Comparison of ENCODE assay signal across 8 cellular contexts in genomic region chr18:12703096-12703567, GRCh38. TPM values are rescaled to one million over a fixed set of nuclear protein-coding genes. Genes with fewer than 3 reads are reported as not detected.
DNase-seq lines count a peak whose midpoint lies in the region; ATAC-seq and TF ChIP-seq lines count a peak whose summit lies in the region.

No MANE protein-coding gene starts in this region.

- peaks cover 2% of the 10 kb centered on the region for H3K36me3 ChIP-seq in BJ (ENCODE audit: control insufficient read depth, insufficient read depth, low read length)
- H3K36me3 ChIP-seq in GM23338 (ENCODE audit: insufficient read depth) = peaks cover 27% of the 10 kb centered on the region

- intact Hi-C loops in activated CD8-positive, alpha-beta T cell treated with anti-CD3 and anti-CD28 coated beads for 36 hours (cut with micrococcal nuclease) = no loop called here

- peak overlapping the region; percentile 98 for H3K4me3 ChIP-seq in BJ (ENCODE audit: low read depth, low read length)
- H3K4me3 ChIP-seq in GM23338 = peak overlapping the region; percentile 81
- peak overlapping the region; percentile 80 for H3K4me3 ChIP-seq in iPS-18c (ENCODE audit: insufficient read depth, low read depth, low read length)

- POLR2A ChIA-PET in BJ (lab: Charles Lee) = no interaction called here
- POLR2A ChIA-PET in activated CD8-positive, alpha-beta T cell treated with anti-CD3 and anti-CD28 coated beads for 36 hours (lab: Charles Lee) = interaction anchor here (0.6 to 3.4 kb wide), 13 partner anchors 11 to 326 kb away, joined by 3 to 25 read pairs (median 3); partner anchors contain the start of genes AFG3L2, CEP192 and PTPN2

- H3K27me3 ChIP-seq in BJ (ENCODE audit: control insufficient read depth, insufficient read depth, low read length) (no peaks in the 10 kb centered on the region), GM23338 (ENCODE audit: insufficient read depth) (no peaks in the 10 kb centered on the region)

- ATAC-seq in GM23338 = no peak
- ATAC-seq in activated CD8-positive, alpha-beta T cell treated with anti-CD3 and anti-CD28 coated beads for 36 hours = peak; percentile 46

- H3K36me3 Mint-ChIP-seq in GM23338 (ENCODE audit: low read depth) = peaks cover 40% of the 10 kb centered on the region
- peaks cover 29% of the 10 kb centered on the region for H3K36me3 Mint-ChIP-seq in activated CD8-positive, alpha-beta T cell treated with anti-CD3 and anti-CD28 coated beads for 36 hours (ENCODE audit: low read depth)

- H3K4me3 Mint-ChIP-seq in GM23338 = peak overlapping the region; percentile 95
- peak overlapping the region; percentile 89 for H3K4me3 Mint-ChIP-seq in activated CD8-positive, alpha-beta T cell treated with anti-CD3 and anti-CD28 coated beads for 36 hours

- H3K27ac Mint-ChIP-seq in GM23338 = peak overlapping the region; percentile 100
- peak overlapping the region; percentile 99 for H3K27ac Mint-ChIP-seq in activated CD8-positive, alpha-beta T cell treated with anti-CD3 and anti-CD28 coated beads for 36 hours

- no peaks in the 10 kb centered on the region for H3K9me3 ChIP-seq in iPS-18c (ENCODE audit: control insufficient read depth, insufficient read depth, low read length)

- TF ChIP-seq CTCF in BJ (IDR thresholded peaks at IDR 0.05; ENCODE audit: insufficient read depth, low read depth, low read length) (no peak), GM23338 (conservative IDR thresholded peaks at IDR 0.05; ENCODE audit: low read depth in 2 of 2) (no peak)
- no peak for TF ChIP-seq CTCF in activated CD8-positive, alpha-beta T cell treated with anti-CD3 and anti-CD28 coated beads for 36 hours (IDR thresholded peaks at IDR 0.05)

- H3K27me3 Mint-ChIP-seq in GM23338 (ENCODE audit: insufficient read depth, low read depth, poor library complexity) = peaks cover 8% of the 10 kb centered on the region
- H3K27me3 Mint-ChIP-seq in activated CD8-positive, alpha-beta T cell treated with anti-CD3 and anti-CD28 coated beads for 36 hours = no peaks in the 10 kb centered on the region

- DNase-seq in BJ (ENCODE audit: low read depth) (no peak), GM23338 (ENCODE audit: low spot score) (no peak), substantia nigra (lab: John Stamatoyannopoulos, UW) (no peak), NCI-H1436 (lab: John Stamatoyannopoulos, UW) (no peak), foreskin melanocyte (no peak)
- no peak for DNase-seq in activated CD8-positive, alpha-beta T cell treated with anti-CD3 and anti-CD28 coated beads for 36 hours
- no peak for DNase-seq in stimulated activated CD4-positive, alpha-beta T cell treated with anti-CD3 and anti-CD28 coated beads, Interleukin-2, amount 100 ng/mL, for 48 hours

- peaks cover 23% of the 10 kb centered on the region for H3K4me1 Mint-ChIP-seq in GM23338
- H3K4me1 Mint-ChIP-seq in activated CD8-positive, alpha-beta T cell treated with anti-CD3 and anti-CD28 coated beads for 36 hours (ENCODE audit: low read depth) = peaks cover 35% of the 10 kb centered on the region

- peaks cover 6% of the 10 kb centered on the region; the same call in 1 of the 3 replicates for H3K9me3 Mint-ChIP-seq in GM23338
- H3K9me3 Mint-ChIP-seq in activated CD8-positive, alpha-beta T cell treated with anti-CD3 and anti-CD28 coated beads for 36 hours = no peaks in the 10 kb centered on the region

- no peaks in the 10 kb centered on the region for H3K9me2 ChIP-seq in GM23338 (ENCODE audit: insufficient read depth)

- H4K20me1 ChIP-seq in GM23338 (replicated peaks; ENCODE audit: insufficient read depth) = peaks cover 17% of the 10 kb centered on the region; the same call in 1 of the 2 replicates

- H3K27ac ChIP-seq in GM23338 (ENCODE audit: low read depth) (peak overlapping the region; percentile 95), substantia nigra (ENCODE audit: low read depth, low read length, poor library complexity, severe bottlenecking) (peak overlapping the region; percentile 94)

- H3F3A ChIP-seq in GM23338 (replicated peaks; ENCODE audit: low read depth) = peaks cover 11% of the 10 kb centered on the region; the same call in 1 of the 2 replicates

- peaks cover 67% of the 10 kb centered on the region for H3K79me2 ChIP-seq in GM23338 (replicated peaks; ENCODE audit: insufficient read depth)

- peak overlapping the region; percentile 94 for H2AFZ ChIP-seq in GM23338

- CTCF ChIA-PET in BJ (lab: Yijun Ruan, JAX) = interaction anchor here (0.6 to 1.7 kb wide), 3 partner anchors 23 to 42 kb away, joined by 3 to 4 read pairs (median 4); no protein-coding TSS in a partner anchor
- CTCF ChIA-PET in activated CD8-positive, alpha-beta T cell treated with anti-CD3 and anti-CD28 coated beads for 36 hours (lab: Charles Lee) = interaction anchor here (1.2 to 3.0 kb wide), 2 partner anchors 17 to 231 kb away, joined by 6 to 8 read pairs; no protein-coding TSS in a partner anchor

- peak overlapping the region; percentile 93 for H3K4me2 ChIP-seq in GM23338

- H3K4me1 ChIP-seq in GM23338 (ENCODE audit: insufficient read depth) = peaks cover 13% of the 10 kb centered on the region; the same call in 1 of the 2 replicates

TF ChIP-seq in GM23338, 12 proteins besides CTCF, POLR2A, EP300 and RAD21:
- TF ChIP-seq EZH2phosphoT487 (IDR thresholded peaks at IDR 0.05; ENCODE audit: unreplicated experiment) = no peak
- no peak for TF ChIP-seq POLR2AphosphoS5 (IDR thresholded peaks at IDR 0.05; ENCODE audit: low read depth)
- TF ChIP-seq STAT1 (IDR thresholded peaks at IDR 0.05; ENCODE audit: unreplicated experiment) = no peak
- TF ChIP-seq JUNB (IDR thresholded peaks at IDR 0.05; ENCODE audit: unreplicated experiment) = no peak

RNA-seq across cellular contexts. Expression of gene PSMG2, which starts 0.3 kb away (rescaled TPM):
- polyA plus RNA-seq in BJ (2011; rRNA removed) = 60.8 and 85.7 TPM in 2 replicates
- 22.6 and 23.2 TPM in 2 replicates for polyA minus RNA-seq in BJ (2011; rRNA and poly(A)+ RNA removed)
- 87.8 and 93.9 TPM in 2 replicates for total RNA-seq in GM23338 (2014; rRNA removed; shearing (Covaris generic))
- polyA plus RNA-seq in GM23338 (2016; fragmentation: Nextera tagmentation; extraction: Ambion mirVana) = 151 and 154 TPM in 2 replicates
- 100 to 1,000 TPM; 105 to 113 TPM for total RNA-seq in activated CD8-positive, alpha-beta T cell treated with anti-CD3 and anti-CD28 coated beads for 36 hours

RNA-seq across cellular contexts. Expression of gene CEP76, which starts 0.6 kb away (rescaled TPM):
- polyA plus RNA-seq in BJ (2011; rRNA removed) (4.0 and 6.8 TPM in 2 replicates), GM23338 (2016; fragmentation: Nextera tagmentation; extraction: Ambion mirVana) (10.4 and 11.2 TPM in 2 replicates)
- 2.1 and 5.0 TPM in 2 replicates for polyA minus RNA-seq in BJ (2011; rRNA and poly(A)+ RNA removed)
- 17.9 and 25.9 TPM in 2 replicates for total RNA-seq in GM23338 (2014; rRNA removed; shearing (Covaris generic))
- 10 to 100 TPM; 11.9 to 12.5 TPM for total RNA-seq in activated CD8-positive, alpha-beta T cell treated with anti-CD3 and anti-CD28 coated beads for 36 hours

RNA-seq across cellular contexts. Expression of gene SPIRE1, which starts 45.2 kb away (rescaled TPM):
- polyA plus RNA-seq in BJ (2011; rRNA removed) (11.6 and 16.4 TPM in 2 replicates), GM23338 (2016; fragmentation: Nextera tagmentation; extraction: Ambion mirVana) (2.9 and 5.0 TPM in 2 replicates)
- 12.0 and 21.0 TPM in 2 replicates for polyA minus RNA-seq in BJ (2011; rRNA and poly(A)+ RNA removed)
- 15.5 and 16.6 TPM in 2 replicates for total RNA-seq in GM23338 (2014; rRNA removed; shearing (Covaris generic))
- 1 to 10 TPM; 2.8 to 4.4 TPM for total RNA-seq in activated CD8-positive, alpha-beta T cell treated with anti-CD3 and anti-CD28 coated beads for 36 hours
